ENCODE assay signal across 16 cellular contexts in genomic region chr2:196206804-196207203, GRCh38. TPM values are rescaled to one million over a fixed set of nuclear protein-coding genes. Genes with fewer than 3 reads are reported as not detected.
DNase-seq lines count a peak whose midpoint lies in the region; ATAC-seq and TF ChIP-seq lines count a peak whose summit lies in the region.
"Had no signal": no experiment of that assay in that cellular context is flagged by ENCODE, and none has a peak within 500 bp of the region (broad histone marks: within the 10 kb centered on the region; RNA-seq: fewer than 3 reads in every experiment).

No MANE protein-coding gene starts in this region.

- H3K4me3 ChIP-seq in left ventricle myocardium inferior (no peak overlapping the region), OCI-LY7 (ENCODE audit: low read depth, low read length, poor library complexity, severe bottlenecking) (no peak overlapping the region), epithelial cell of esophagus (ENCODE audit: low read length) (no peak overlapping the region), suprapubic skin (no peak overlapping the region)
- H3K4me3 ChIP-seq: ascending aorta, dorsolateral prefrontal cortex, GM12878, upper lobe of left lung had no signal

- no peaks in the 10 kb centered on the region for H3K9me3 ChIP-seq in left ventricle myocardium inferior (replicated peaks)
- no peaks in the 10 kb centered on the region; the same call in 1 of the 2 replicates for H3K9me3 ChIP-seq in OCI-LY7 (ENCODE audit: low read length)
- no peaks in the 10 kb centered on the region for H3K9me3 ChIP-seq in suprapubic skin
- H3K9me3 ChIP-seq: ascending aorta, upper lobe of left lung had no signal

- peak overlapping the region; percentile 21 for H3K27ac ChIP-seq in left ventricle myocardium inferior (replicated peaks)
- no peak overlapping the region for H3K27ac ChIP-seq in OCI-LY7 (ENCODE audit: low read depth, low read length, poor library complexity, severe bottlenecking)
- peak overlapping the region; percentile 2 for H3K27ac ChIP-seq in suprapubic skin
- H3K27ac ChIP-seq: ascending aorta, dorsolateral prefrontal cortex, parathyroid adenoma had no signal

- WGBS in suprapubic skin = 58% methylated on average over 1 of the region's 1 CpG

- H2AFZ ChIP-seq in OCI-LY7 (ENCODE audit: low read length) = peak overlapping the region; percentile 35; the same call in 1 of the 2 replicates
- H2AFZ ChIP-seq: parathyroid adenoma had no signal

- H3K4me1 ChIP-seq in left ventricle myocardium inferior = peaks cover 33% of the 10 kb centered on the region
- peaks cover 55% of the 10 kb centered on the region for H3K4me1 ChIP-seq in OCI-LY7 (ENCODE audit: insufficient read depth, low read length, poor library complexity, severe bottlenecking)
- peaks cover 23% of the 10 kb centered on the region for H3K4me1 ChIP-seq in suprapubic skin
- H3K4me1 ChIP-seq: parathyroid adenoma had no signal

- in situ Hi-C loops in GM13976 (cut with MboI; ENCODE audit: low sequenced_read_pairs, unreplicated experiment) = no loop called here

- POLR2A ChIA-PET in OCI-LY7 (lab: Charles Lee) = interaction anchor here (1.0 to 4.0 kb wide), 3 partner anchors 12 to 62 kb away, joined by 3 to 23 read pairs (median 3); no protein-coding TSS in a partner anchor

- no peaks in the 10 kb centered on the region for H3K79me2 ChIP-seq in OCI-LY7 (ENCODE audit: insufficient read depth, low read depth, low read length)
- H3K79me2 ChIP-seq: parathyroid adenoma had no signal

- no peak for TF ChIP-seq POLR2A in suprapubic skin (IDR thresholded peaks at IDR 0.05)

- no peak for TF ChIP-seq EP300 in suprapubic skin (IDR thresholded peaks at IDR 0.05)

- no peak for DNase-seq in left ventricle myocardium inferior
- DNase-seq in left ventricle myocardium superior = no peak
- DNase-seq in OCI-LY7 (ENCODE audit: low spot score) = no peak
- peak; percentile 65 for DNase-seq in epithelial cell of esophagus (ENCODE audit: low read depth)
- no peak for DNase-seq in suprapubic skin (ENCODE audit: low spot score in 2 of 2)
- DNase-seq in GM13976 (ENCODE audit: low spot score) = no peak
- DNase-seq: dorsolateral prefrontal cortex; midbrain; NCI-H2029; stimulated activated CD8-positive, alpha-beta memory T cell treated with anti-CD3 and anti-CD28 coated beads, Interleukin-4, amount 100 ng/mL, for 48 hours; upper lobe of left lung had no signal

- TF ChIP-seq CTCF in left ventricle myocardium inferior (IDR thresholded peaks at IDR 0.05; ENCODE audit: borderline replicate concordance) = no peak
- no peak for TF ChIP-seq CTCF in OCI-LY7 (conservative IDR thresholded peaks at IDR 0.05; ENCODE audit: low read length)
- no peak for TF ChIP-seq CTCF in epithelial cell of esophagus (IDR thresholded peaks at IDR 0.05; ENCODE audit: insufficient read depth, low read depth, low read length, missing control alignments)
- no peak for TF ChIP-seq CTCF in suprapubic skin (IDR thresholded peaks at IDR 0.05)
- no peak for TF ChIP-seq CTCF in GM13976 (IDR thresholded peaks at IDR 0.05; ENCODE audit: borderline replicate concordance, control extremely low read depth, extremely low read depth, insufficient read depth, missing control alignments)

- CTCF ChIA-PET in OCI-LY7 (lab: Charles Lee; ENCODE audit: unreplicated experiment) = no interaction called here

- BruUV-seq in OCI-LY7 (replicated peaks; lab: Mats Ljungman, UMichigan) = no TSS peak

- H3K27me3 ChIP-seq in left ventricle myocardium inferior (ENCODE audit: low read depth) (no peaks in the 10 kb centered on the region), suprapubic skin (no peaks in the 10 kb centered on the region)
- H3K27me3 ChIP-seq: ascending aorta, dorsolateral prefrontal cortex, upper lobe of left lung had no signal

- no peaks in the 10 kb centered on the region for H4K20me1 ChIP-seq in OCI-LY7 (ENCODE audit: insufficient read depth, low read length)

- H3K9me2 ChIP-seq in OCI-LY7 (ENCODE audit: insufficient read depth, low read length) = no peaks in the 10 kb centered on the region

- no peak for ATAC-seq in left ventricle myocardium superior
- ATAC-seq in HG03097 (IDR thresholded peaks at IDR 0.05; ENCODE audit: low FRiP score, unreplicated experiment) = no peak
- no peak for ATAC-seq in HG02870 (IDR thresholded peaks at IDR 0.05; ENCODE audit: unreplicated experiment)
- ATAC-seq: GM12878 had no signal

- peaks cover 12% of the 10 kb centered on the region for H3K36me3 ChIP-seq in left ventricle myocardium inferior
- no peaks in the 10 kb centered on the region for H3K36me3 ChIP-seq in OCI-LY7 (ENCODE audit: insufficient read depth, low read length)
- no peaks in the 10 kb centered on the region for H3K36me3 ChIP-seq in suprapubic skin
- H3K36me3 ChIP-seq: ascending aorta had no signal

- intact Hi-C loops in left ventricle myocardium inferior (cut with micrococcal nuclease) = no loop called here
- intact Hi-C loops in left ventricle myocardium superior (cut with micrococcal nuclease) = no loop called here
- intact Hi-C loops in OCI-LY7 (cut with micrococcal nuclease; ENCODE audit: unreplicated experiment) = no loop called here

- H3K4me2 ChIP-seq in OCI-LY7 (ENCODE audit: low read length) = peak overlapping the region; percentile 6; the same call in 1 of the 2 replicates

RNA-seq across cellular contexts. Expression of gene STK17B, which starts 35.4 kb away (rescaled TPM):
- total RNA-seq in left ventricle myocardium inferior = 4.9 TPM
- 7.2 TPM for total RNA-seq in left ventricle myocardium superior
- 87.4 and 95.0 TPM in 2 replicates for total RNA-seq in OCI-LY7 (2014; rRNA removed; shearing (Covaris generic))
- total RNA-seq in OCI-LY7 (2022) = 148 and 182 TPM in 2 replicates
- 10 to 100 TPM; 23.2 to 47.2 (median 37.6) TPM for total RNA-seq in suprapubic skin
